ENCODE assay signal across 1 cellular context in genomic region chr10:133143200-133143533, GRCh38.
TF ChIP-seq lines count a peak whose summit lies in the region.

No MANE protein-coding gene starts in this region.

TF ChIP-seq in K562, 482 proteins besides CTCF, POLR2A, EP300 and RAD21 (continued from another document and continues in another):
- TF ChIP-seq, protein P1, sequence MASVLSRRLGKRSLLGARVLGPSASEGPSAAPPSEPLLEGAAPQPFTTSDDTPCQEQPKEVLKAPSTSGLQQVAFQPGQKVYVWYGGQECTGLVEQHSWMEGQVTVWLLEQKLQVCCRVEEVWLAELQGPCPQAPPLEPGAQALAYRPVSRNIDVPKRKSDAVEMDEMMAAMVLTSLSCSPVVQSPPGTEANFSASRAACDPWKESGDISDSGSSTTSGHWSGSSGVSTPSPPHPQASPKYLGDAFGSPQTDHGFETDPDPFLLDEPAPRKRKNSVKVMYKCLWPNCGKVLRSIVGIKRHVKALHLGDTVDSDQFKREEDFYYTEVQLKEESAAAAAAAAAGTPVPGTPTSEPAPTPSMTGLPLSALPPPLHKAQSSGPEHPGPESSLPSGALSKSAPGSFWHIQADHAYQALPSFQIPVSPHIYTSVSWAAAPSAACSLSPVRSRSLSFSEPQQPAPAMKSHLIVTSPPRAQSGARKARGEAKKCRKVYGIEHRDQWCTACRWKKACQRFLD (CRISPR knock-in tag; IDR thresholded peaks at IDR 0.05) = peak; percentile 45; the same call in 1 of the 2 replicates
- TF ChIP-seq ZNF584 (CRISPR knock-in tag; IDR thresholded peaks at IDR 0.05; ENCODE audit: low read depth) (peak; percentile 61; the same call in 1 of the 2 replicates), ARID1B (IDR thresholded peaks at IDR 0.05) (peak; percentile 87), ZBTB7A (IDR thresholded peaks at IDR 0.05; ENCODE audit: borderline replicate concordance, control insufficient read depth, low read depth, low read length) (peak; percentile 32; the same call in 1 of the 2 replicates), SAFB (IDR thresholded peaks at IDR 0.05; ENCODE audit: borderline replicate concordance, low read depth, low read length) (no peak), SUPT5H (IDR thresholded peaks at IDR 0.05) (no peak), ZFX (CRISPR knock-in tag; IDR thresholded peaks at IDR 0.05) (no peak), MYNN (IDR thresholded peaks at IDR 0.05) (peak; percentile 97), MYNN (CRISPR knock-in tag; IDR thresholded peaks at IDR 0.05) (no peak), NR2C2 (CRISPR knock-in tag; IDR thresholded peaks at IDR 0.05) (no peak), NR2C2 (tag; IDR thresholded peaks at IDR 0.05) (peak; percentile 19; the same call in 1 of the 2 replicates), FOXJ3 (CRISPR knock-in tag; IDR thresholded peaks at IDR 0.05) (no peak), MTA3 (IDR thresholded peaks at IDR 0.05; ENCODE audit: borderline replicate concordance) (no peak), ZBTB12 (CRISPR knock-in tag; IDR thresholded peaks at IDR 0.05) (no peak), BRF1 (IDR thresholded peaks at IDR 0.05; ENCODE audit: borderline replicate concordance, extremely low read depth, insufficient read length) (no peak), CC2D1A (IDR thresholded peaks at IDR 0.05) (peak; percentile 43; the same call in 1 of the 2 replicates), MEF2A (IDR thresholded peaks at IDR 0.05; ENCODE audit: control insufficient read depth, low read depth, low read length) (0 out of 2 replicates have a peak, but pooled peaks have one; percentile 9), ZNF431 (CRISPR knock-in tag; IDR thresholded peaks at IDR 0.05) (no peak), SOX6 (IDR thresholded peaks at IDR 0.05) (peak; percentile 82), ATF7 (IDR thresholded peaks at IDR 0.05) (peak; percentile 78), PHB (CRISPR knock-in tag; IDR thresholded peaks at IDR 0.05) (no peak), ZNF282 (CRISPR knock-in tag; IDR thresholded peaks at IDR 0.05) (no peak), POLR2AphosphoS5 (IDR thresholded peaks at IDR 0.05; ENCODE audit: control insufficient read depth, insufficient read depth, low read depth, low read length) (peak; percentile 89), MAFG (tag; conservative IDR thresholded peaks at IDR 0.05) (no peak; the same call in 1 of the 2 replicates), L3MBTL2 (IDR thresholded peaks at IDR 0.05) (no peak), PML (IDR thresholded peaks at IDR 0.05; ENCODE audit: low read length) (peak; percentile 85), YY1 (IDR thresholded peaks at IDR 0.05; ENCODE audit: borderline replicate concordance in 1 of 3, control insufficient read depth in 1 of 3, extremely low read depth in 1 of 3, insufficient read depth in 3 of 3, insufficient read length in 1 of 3, insufficient replicate concordance in 2 of 3, low read depth in 1 of 3, low read length in 2 of 3) (peak in 2 of 3 experiments; percentile 35 to 72), ZMIZ1 (IDR thresholded peaks at IDR 0.05; ENCODE audit: low read depth in 2 of 2, low read length in 2 of 2) (peak in 1 of 2 experiments; percentile 85; a peak in 1 of 4 replicates), CEBPG (CRISPR knock-in tag; IDR thresholded peaks at IDR 0.05) (peak; percentile 55), CEBPG (tag; conservative IDR thresholded peaks at IDR 0.05 in 1 of 2, IDR thresholded peaks at IDR 0.05 in 1 of 2) (no peak; a peak in 1 of 4 replicates), HMBOX1 (IDR thresholded peaks at IDR 0.05) (peak; percentile 64), ZBTB5 (IDR thresholded peaks at IDR 0.05) (no peak), THRAP3 (IDR thresholded peaks at IDR 0.05; ENCODE audit: borderline replicate concordance) (no peak), BCL6 (CRISPR knock-in tag; IDR thresholded peaks at IDR 0.05) (no peak), COPS2 (conservative IDR thresholded peaks at IDR 0.05) (no peak), RBM17 (IDR thresholded peaks at IDR 0.05; ENCODE audit: borderline replicate concordance, low read depth, low read length) (no peak), CHD2 (IDR thresholded peaks at IDR 0.05; ENCODE audit: low read depth, low read length) (no peak), BACH1 (tag; IDR thresholded peaks at IDR 0.05) (0 out of 2 replicates have a peak, but pooled peaks have one; percentile 29), TRIM24 (IDR thresholded peaks at IDR 0.05) (peak; percentile 93 to 96), HDAC3 (IDR thresholded peaks at IDR 0.05; ENCODE audit: borderline replicate concordance, partially characterized antibody) (peak; percentile 80), RNF2 (IDR thresholded peaks at IDR 0.05) (0 out of 2 replicates have a peak, but pooled peaks have one; percentile 38), ZNF778 (CRISPR knock-in tag; IDR thresholded peaks at IDR 0.05) (no peak), PURB (CRISPR knock-in tag; IDR thresholded peaks at IDR 0.05; ENCODE audit: low read depth) (no peak), HDAC1 (IDR thresholded peaks at IDR 0.05) (peak; percentile 62 to 89; a peak in 3 of 4 replicates), MXI1 (IDR thresholded peaks at IDR 0.05; ENCODE audit: low read depth, low read length) (no peak)
- TF ChIP-seq, protein P2, sequence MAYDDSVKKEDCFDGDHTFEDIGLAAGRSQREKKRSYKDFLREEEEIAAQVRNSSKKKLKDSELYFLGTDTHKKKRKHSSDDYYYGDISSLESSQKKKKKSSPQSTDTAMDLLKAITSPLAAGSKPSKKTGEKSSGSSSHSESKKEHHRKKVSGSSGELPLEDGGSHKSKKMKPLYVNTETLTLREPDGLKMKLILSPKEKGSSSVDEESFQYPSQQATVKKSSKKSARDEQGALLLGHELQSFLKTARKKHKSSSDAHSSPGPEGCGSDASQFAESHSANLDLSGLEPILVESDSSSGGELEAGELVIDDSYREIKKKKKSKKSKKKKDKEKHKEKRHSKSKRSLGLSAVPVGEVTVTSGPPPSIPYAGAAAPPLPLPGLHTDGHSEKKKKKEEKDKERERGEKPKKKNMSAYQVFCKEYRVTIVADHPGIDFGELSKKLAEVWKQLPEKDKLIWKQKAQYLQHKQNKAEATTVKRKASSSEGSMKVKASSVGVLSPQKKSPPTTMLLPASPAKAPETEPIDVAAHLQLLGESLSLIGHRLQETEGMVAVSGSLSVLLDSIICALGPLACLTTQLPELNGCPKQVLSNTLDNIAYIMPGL (CRISPR knock-in tag; IDR thresholded peaks at IDR 0.05) = no peak
- TF ChIP-seq, protein P3, sequence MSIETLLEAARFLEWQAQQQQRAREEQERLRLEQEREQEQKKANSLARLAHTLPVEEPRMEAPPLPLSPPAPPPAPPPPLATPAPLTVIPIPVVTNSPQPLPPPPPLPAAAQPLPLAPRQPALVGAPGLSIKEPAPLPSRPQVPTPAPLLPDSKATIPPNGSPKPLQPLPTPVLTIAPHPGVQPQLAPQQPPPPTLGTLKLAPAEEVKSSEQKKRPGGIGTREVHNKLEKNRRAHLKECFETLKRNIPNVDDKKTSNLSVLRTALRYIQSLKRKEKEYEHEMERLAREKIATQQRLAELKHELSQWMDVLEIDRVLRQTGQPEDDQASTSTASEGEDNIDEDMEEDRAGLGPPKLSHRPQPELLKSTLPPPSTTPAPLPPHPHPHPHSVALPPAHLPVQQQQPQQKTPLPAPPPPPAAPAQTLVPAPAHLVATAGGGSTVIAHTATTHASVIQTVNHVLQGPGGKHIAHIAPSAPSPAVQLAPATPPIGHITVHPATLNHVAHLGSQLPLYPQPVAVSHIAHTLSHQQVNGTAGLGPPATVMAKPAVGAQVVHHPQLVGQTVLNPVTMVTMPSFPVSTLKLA (conservative IDR thresholded peaks at IDR 0.05) = peak; percentile 56 to 86
- TF ChIP-seq, protein P4, sequence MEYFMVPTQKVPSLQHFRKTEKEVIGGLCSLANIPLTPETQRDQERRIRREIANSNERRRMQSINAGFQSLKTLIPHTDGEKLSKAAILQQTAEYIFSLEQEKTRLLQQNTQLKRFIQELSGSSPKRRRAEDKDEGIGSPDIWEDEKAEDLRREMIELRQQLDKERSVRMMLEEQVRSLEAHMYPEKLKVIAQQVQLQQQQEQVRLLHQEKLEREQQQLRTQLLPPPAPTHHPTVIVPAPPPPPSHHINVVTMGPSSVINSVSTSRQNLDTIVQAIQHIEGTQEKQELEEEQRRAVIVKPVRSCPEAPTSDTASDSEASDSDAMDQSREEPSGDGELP (CRISPR knock-in tag; IDR thresholded peaks at IDR 0.05; ENCODE audit: borderline replicate concordance) = peak; percentile 100
- TF ChIP-seq, protein P5, sequence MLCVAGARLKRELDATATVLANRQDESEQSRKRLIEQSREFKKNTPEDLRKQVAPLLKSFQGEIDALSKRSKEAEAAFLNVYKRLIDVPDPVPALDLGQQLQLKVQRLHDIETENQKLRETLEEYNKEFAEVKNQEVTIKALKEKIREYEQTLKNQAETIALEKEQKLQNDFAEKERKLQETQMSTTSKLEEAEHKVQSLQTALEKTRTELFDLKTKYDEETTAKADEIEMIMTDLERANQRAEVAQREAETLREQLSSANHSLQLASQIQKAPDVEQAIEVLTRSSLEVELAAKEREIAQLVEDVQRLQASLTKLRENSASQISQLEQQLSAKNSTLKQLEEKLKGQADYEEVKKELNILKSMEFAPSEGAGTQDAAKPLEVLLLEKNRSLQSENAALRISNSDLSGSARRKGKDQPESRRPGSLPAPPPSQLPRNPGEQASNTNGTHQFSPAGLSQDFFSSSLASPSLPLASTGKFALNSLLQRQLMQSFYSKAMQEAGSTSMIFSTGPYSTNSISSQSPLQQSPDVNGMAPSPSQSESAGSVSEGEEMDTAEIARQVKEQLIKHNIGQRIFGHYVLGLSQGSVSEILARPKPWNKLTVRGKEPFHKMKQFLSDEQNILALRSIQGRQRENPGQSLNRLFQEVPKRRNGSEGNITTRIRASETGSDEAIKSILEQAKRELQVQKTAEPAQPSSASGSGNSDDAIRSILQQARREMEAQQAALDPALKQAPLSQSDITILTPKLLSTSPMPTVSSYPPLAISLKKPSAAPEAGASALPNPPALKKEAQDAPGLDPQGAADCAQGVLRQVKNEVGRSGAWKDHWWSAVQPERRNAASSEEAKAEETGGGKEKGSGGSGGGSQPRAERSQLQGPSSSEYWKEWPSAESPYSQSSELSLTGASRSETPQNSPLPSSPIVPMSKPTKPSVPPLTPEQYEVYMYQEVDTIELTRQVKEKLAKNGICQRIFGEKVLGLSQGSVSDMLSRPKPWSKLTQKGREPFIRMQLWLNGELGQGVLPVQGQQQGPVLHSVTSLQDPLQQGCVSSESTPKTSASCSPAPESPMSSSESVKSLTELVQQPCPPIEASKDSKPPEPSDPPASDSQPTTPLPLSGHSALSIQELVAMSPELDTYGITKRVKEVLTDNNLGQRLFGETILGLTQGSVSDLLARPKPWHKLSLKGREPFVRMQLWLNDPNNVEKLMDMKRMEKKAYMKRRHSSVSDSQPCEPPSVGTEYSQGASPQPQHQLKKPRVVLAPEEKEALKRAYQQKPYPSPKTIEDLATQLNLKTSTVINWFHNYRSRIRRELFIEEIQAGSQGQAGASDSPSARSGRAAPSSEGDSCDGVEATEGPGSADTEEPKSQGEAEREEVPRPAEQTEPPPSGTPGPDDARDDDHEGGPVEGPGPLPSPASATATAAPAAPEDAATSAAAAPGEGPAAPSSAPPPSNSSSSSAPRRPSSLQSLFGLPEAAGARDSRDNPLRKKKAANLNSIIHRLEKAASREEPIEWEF (CRISPR knock-in tag; IDR thresholded peaks at IDR 0.05) = peak; percentile 74; the same call in 1 of the 2 replicates
